ENCODE assay signal across 1 cellular context in genomic region chr3:157109267-157110141, GRCh38.
TF ChIP-seq lines count a peak whose summit lies in the region.

No MANE protein-coding gene starts in this region.

TF ChIP-seq in K562, 482 proteins besides CTCF, POLR2A, EP300 and RAD21 (continued from another document and continues in another):
- TF ChIP-seq BHLHE40 (IDR thresholded peaks at IDR 0.05; ENCODE audit: low read length): peak; percentile 34; the same call in 1 of the 2 replicates
- no peak for TF ChIP-seq MAX (CRISPR knock-in tag; IDR thresholded peaks at IDR 0.05)
- TF ChIP-seq ARID1B (IDR thresholded peaks at IDR 0.05): peak; percentile 97
- no peak for TF ChIP-seq SAFB (IDR thresholded peaks at IDR 0.05; ENCODE audit: borderline replicate concordance, low read depth, low read length)
- no peak for TF ChIP-seq KAT8 (IDR thresholded peaks at IDR 0.05; ENCODE audit: low read depth)
- no peak for TF ChIP-seq MLX (CRISPR knock-in tag; conservative IDR thresholded peaks at IDR 0.05)
- TF ChIP-seq NCOA2 (IDR thresholded peaks at IDR 0.05; ENCODE audit: partially characterized antibody in 2 of 2): no peak
- TF ChIP-seq MXI1 (IDR thresholded peaks at IDR 0.05; ENCODE audit: low read depth, low read length): no peak
- no peak for TF ChIP-seq ZNF778 (CRISPR knock-in tag; IDR thresholded peaks at IDR 0.05)
- no peak for TF ChIP-seq ZNF518B (CRISPR knock-in tag; IDR thresholded peaks at IDR 0.05)
- peak; percentile 67; the same call in 1 of the 2 replicates for TF ChIP-seq ZNF592 (IDR thresholded peaks at IDR 0.05)
- no peak for TF ChIP-seq SP2 (IDR thresholded peaks at IDR 0.05; ENCODE audit: extremely low read depth, low read depth, low read length, poor library complexity, severe bottlenecking)
- TF ChIP-seq HDAC2 (IDR thresholded peaks at IDR 0.05): peak; percentile 88
- no peak for TF ChIP-seq ZBTB17 (CRISPR knock-in tag; IDR thresholded peaks at IDR 0.05)
- no peak for TF ChIP-seq SIN3A (IDR thresholded peaks at IDR 0.05; ENCODE audit: borderline replicate concordance in 2 of 2, control insufficient read depth in 1 of 2, low read depth in 2 of 2, low read length in 2 of 2)
- no peak for TF ChIP-seq RBM34 (IDR thresholded peaks at IDR 0.05; ENCODE audit: borderline replicate concordance, insufficient read depth, low read length)
- TF ChIP-seq NCOA6 (IDR thresholded peaks at IDR 0.05): no peak
- no peak for TF ChIP-seq EZH2 (IDR thresholded peaks at IDR 0.05; ENCODE audit: borderline replicate concordance, low read depth, low read length)
- no peak for TF ChIP-seq LARP7 (IDR thresholded peaks at IDR 0.05)
- TF ChIP-seq AFF4 (CRISPR knock-in tag; IDR thresholded peaks at IDR 0.05): no peak
- no peak for TF ChIP-seq GABPA (tag; conservative IDR thresholded peaks at IDR 0.05; ENCODE audit: low read depth)
- TF ChIP-seq ZNF639 (CRISPR knock-in tag; conservative IDR thresholded peaks at IDR 0.05 in 1 of 2, IDR thresholded peaks at IDR 0.05 in 1 of 2): peak in 1 of 2 experiments; percentile 3; a peak in 1 of 4 replicates
- TF ChIP-seq HBP1 (CRISPR knock-in tag; IDR thresholded peaks at IDR 0.05): no peak
- no peak for TF ChIP-seq FOXA1 (IDR thresholded peaks at IDR 0.05; ENCODE audit: borderline replicate concordance)
- no peak for TF ChIP-seq PHB (CRISPR knock-in tag; IDR thresholded peaks at IDR 0.05)
- no peak for TF ChIP-seq GTF2E2 (tag; IDR thresholded peaks at IDR 0.05)
- peak; percentile 83 to 86; a peak in 3 of 4 replicates for TF ChIP-seq TBL1XR1 (IDR thresholded peaks at IDR 0.05; ENCODE audit: low read length in 2 of 2)
- no peak for TF ChIP-seq ZKSCAN3 (CRISPR knock-in tag; IDR thresholded peaks at IDR 0.05)
- TF ChIP-seq ZNF316 (IDR thresholded peaks at IDR 0.05): no peak
- peak; percentile 58; the same call in 1 of the 2 replicates for TF ChIP-seq ZNF589 (CRISPR knock-in tag; IDR thresholded peaks at IDR 0.05; ENCODE audit: low read depth)
- no peak for TF ChIP-seq ZNF830 (CRISPR knock-in tag; IDR thresholded peaks at IDR 0.05)
- no peak; the same call in 1 of the 2 replicates for TF ChIP-seq ADNP (tag; IDR thresholded peaks at IDR 0.05)
- TF ChIP-seq ZNF407 (IDR thresholded peaks at IDR 0.05; ENCODE audit: low read depth): no peak
- TF ChIP-seq PPARD (CRISPR knock-in tag; IDR thresholded peaks at IDR 0.05): no peak
